Comparison of ENCODE assay signal across 8 cellular contexts in the genomic region with DNA sequence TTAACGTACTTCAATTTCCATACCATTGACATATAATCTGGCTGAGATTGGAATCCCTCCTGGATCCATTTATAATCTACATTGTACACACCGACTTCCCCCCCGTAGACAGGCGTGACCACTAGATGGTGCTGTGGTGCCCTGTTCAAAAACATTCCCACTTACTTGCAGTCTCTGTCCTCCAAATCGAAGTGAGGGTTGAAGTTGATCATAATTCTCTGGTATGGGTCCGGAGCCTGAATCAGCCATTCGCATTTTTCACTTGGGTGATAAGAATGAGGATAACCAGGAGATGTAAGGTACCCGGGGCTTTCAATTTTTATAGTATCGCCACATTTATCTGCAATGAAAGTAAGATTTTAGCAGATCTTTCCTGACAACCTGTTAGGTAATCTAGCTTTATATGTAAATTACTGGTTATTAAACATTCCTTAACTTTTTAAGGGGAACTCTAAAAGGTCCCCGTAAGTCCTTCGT. TPM values are rescaled to one million over a fixed set of nuclear protein-coding genes. Genes with fewer than 3 reads are reported as not detected.
A peak's percentile ranks its signal among the peaks of the same experiment; 100 is the strongest.
DNase-seq lines count a peak whose midpoint lies in the region; ATAC-seq and TF ChIP-seq lines count a peak whose summit lies in the region.

No MANE protein-coding gene starts in this region.

- peak; percentile 91 for TF ChIP-seq CTCF in HFF-Myc (IDR thresholded peaks at IDR 0.05; ENCODE audit: low read depth, low read length, missing control alignments)
- peak; percentile 60 for TF ChIP-seq CTCF in activated B cell treated with CpG ODN at 0.5 μM for 24 hours (IDR thresholded peaks at IDR 0.05)
- TF ChIP-seq CTCF in kidney epithelial cell (IDR thresholded peaks at IDR 0.05; ENCODE audit: insufficient read depth, low read length, poor library complexity, severe bottlenecking), result peak; percentile 88

- H3K4me1 Mint-ChIP-seq in activated B cell treated with CpG ODN at 0.5 μM for 24 hours, result peaks cover 14% of the 10 kb centered on the region
- H3K4me1 Mint-ChIP-seq in central memory CD8-positive, alpha-beta T cell, result peaks cover 15% of the 10 kb centered on the region

- no peak overlapping the region for H3K4me3 Mint-ChIP-seq in activated B cell treated with CpG ODN at 0.5 μM for 24 hours
- no peak overlapping the region for H3K4me3 Mint-ChIP-seq in central memory CD8-positive, alpha-beta T cell

- intact Hi-C loops in activated B cell treated with CpG ODN at 0.5 μM for 24 hours (cut with micrococcal nuclease), result loop anchor here (1.0 to 2.0 kb wide), 2 partner anchors 536 to 1307 kb away; no protein-coding TSS in a partner anchor

- POLR2A ChIA-PET in activated B cell treated with CpG ODN at 0.5 μM for 24 hours (lab: Charles Lee), result no interaction called here

- CTCF ChIA-PET in activated B cell treated with CpG ODN at 0.5 μM for 24 hours (lab: Charles Lee), result interaction anchor here (1.0 to 1.1 kb wide), 2 partner anchors 9 to 1308 kb away, joined by 3 to 4 read pairs; no protein-coding TSS in a partner anchor

- DNase-seq in DMS53 (lab: John Stamatoyannopoulos, UW) (peak; percentile 89), HFF-Myc (ENCODE audit: extremely low read depth, low read depth) (peak; percentile 85), NCI-H2227 (lab: John Stamatoyannopoulos, UW; ENCODE audit: unreplicated experiment) (peak; percentile 81), activated B cell treated with CpG ODN at 0.5 μM for 24 hours (peak; percentile 32), kidney epithelial cell (ENCODE audit: low read depth) (no peak)
- peak; percentile 39 to 60 for DNase-seq in central memory CD8-positive, alpha-beta T cell (ENCODE audit: low spot score in 2 of 2)
- DNase-seq in stimulated activated CD4-positive, alpha-beta T cell treated with anti-CD3 and anti-CD28 coated beads, Interleukin-15, amount 100 ng/mL, for 48 hours (ENCODE audit: low read depth in 2 of 2), result peak; percentile 56 to 71

- H3K27ac Mint-ChIP-seq in activated B cell treated with CpG ODN at 0.5 μM for 24 hours, result no peak overlapping the region
- H3K27ac Mint-ChIP-seq in central memory CD8-positive, alpha-beta T cell (ENCODE audit: low read depth), result no peak overlapping the region

- ATAC-seq in activated B cell treated with CpG ODN at 0.5 μM for 24 hours (ENCODE audit: low read depth) (peak; percentile 37), GM19035 (IDR thresholded peaks at IDR 0.05; ENCODE audit: unreplicated experiment) (no peak)
- ATAC-seq in central memory CD8-positive, alpha-beta T cell (replicated peaks; ENCODE audit: extremely low read depth, poor library complexity, severe bottlenecking), result peak; percentile 57

- no peaks in the 10 kb centered on the region for H3K27me3 ChIP-seq in kidney epithelial cell (ENCODE audit: control insufficient read depth, insufficient read depth, low read length)

- H3K9me3 Mint-ChIP-seq in activated B cell treated with CpG ODN at 0.5 μM for 24 hours, result no peaks in the 10 kb centered on the region
- H3K9me3 Mint-ChIP-seq in central memory CD8-positive, alpha-beta T cell, result no peaks in the 10 kb centered on the region

- no peaks in the 10 kb centered on the region for H3K36me3 Mint-ChIP-seq in activated B cell treated with CpG ODN at 0.5 μM for 24 hours (ENCODE audit: low read depth)
- H3K36me3 Mint-ChIP-seq in central memory CD8-positive, alpha-beta T cell (ENCODE audit: insufficient read depth), result no peaks in the 10 kb centered on the region

- peak overlapping the region; percentile 86 for H3K4me3 ChIP-seq in HFF-Myc (replicated peaks; ENCODE audit: low read depth, low read length)
- peak overlapping the region; percentile 95 for H3K4me3 ChIP-seq in kidney epithelial cell (ENCODE audit: low read depth, low read length)

- H3K36me3 ChIP-seq in kidney epithelial cell (ENCODE audit: control insufficient read depth, insufficient read depth, low read length), result no peaks in the 10 kb centered on the region

- H3K27me3 Mint-ChIP-seq in activated B cell treated with CpG ODN at 0.5 μM for 24 hours, result peaks cover 39% of the 10 kb centered on the region
- peaks cover 89% of the 10 kb centered on the region for H3K27me3 Mint-ChIP-seq in central memory CD8-positive, alpha-beta T cell

RNA-seq across cellular contexts. Expression of a gene that starts 3.9 kb away (rescaled TPM):
- total RNA-seq in activated B cell treated with CpG ODN at 0.5 μM for 24 hours, result not detected in 2 replicates
- total RNA-seq in kidney epithelial cell, result 72.6 and 81.2 TPM in 2 replicates

Comparison
In these comparisons a context has a peak if more than half of its experiments do, and no peak if none do; other contexts are left out.
1. RNA of a gene that starts 3.9 kb away (total RNA-seq): 72.6 to 81.2 TPM in kidney epithelial cell; not detected in activated B cell treated with CpG ODN at 0.5 μM for 24 hours; every median in the first group is over 10 times any median in the second.
2. Peak in every context shown above with its lines, with median percentiles within 50 percentile points of each other: CTCF ChIP-seq.